Comparison of ENCODE assay signal across 8 cellular contexts in the genomic region with DNA sequence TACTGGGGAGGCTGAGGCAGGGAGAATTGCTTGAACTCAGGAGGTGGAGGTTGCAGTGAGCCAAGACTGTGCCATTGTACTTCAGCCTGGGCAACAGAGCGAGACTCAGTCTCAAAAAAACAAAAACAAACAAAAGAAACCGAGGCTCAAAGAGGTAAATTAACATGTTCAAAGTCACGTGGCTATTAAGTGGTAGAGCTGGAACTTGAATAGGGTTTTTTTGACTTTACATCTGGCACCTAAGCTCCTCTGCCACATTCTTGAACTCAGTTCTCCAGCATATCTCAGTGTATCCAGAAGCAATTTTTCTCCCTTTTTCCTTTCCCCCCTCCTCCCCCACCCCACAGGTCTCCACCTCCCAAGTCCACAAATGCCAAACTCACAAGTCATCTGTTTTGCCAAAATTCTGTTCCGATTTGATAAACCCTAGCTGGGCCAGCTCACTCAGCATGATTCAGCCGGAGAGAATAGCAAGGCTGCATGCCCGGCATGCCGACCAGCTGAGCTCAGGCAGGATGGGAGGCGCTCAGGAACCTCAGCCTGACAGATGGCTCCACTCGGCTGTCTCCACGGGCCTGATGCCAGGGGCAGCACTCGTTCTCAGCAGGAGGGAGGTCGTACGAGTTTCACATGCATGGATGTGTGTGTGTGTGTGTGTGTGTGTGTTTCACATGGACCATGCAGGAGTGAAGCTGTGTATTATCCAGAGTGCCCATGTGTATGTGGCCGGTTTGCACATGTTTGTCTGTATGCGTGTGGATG.
DNase-seq lines count a peak whose midpoint lies in the region; ATAC-seq and TF ChIP-seq lines count a peak whose summit lies in the region.

No MANE protein-coding gene starts in this region.

- no peaks in the 10 kb centered on the region for H3K9me3 ChIP-seq in cardiac muscle cell (ENCODE audit: low read depth)

- H3K36me3 Mint-ChIP-seq in WTC11 = no peaks in the 10 kb centered on the region
- H3K36me3 Mint-ChIP-seq in activated CD8-positive, alpha-beta T cell treated with anti-CD3 and anti-CD28 coated beads, Interleukin-2, amount 10 ng/mL, durations not matched to agents 7 days and 5 days (ENCODE audit: low read depth) = no peaks in the 10 kb centered on the region

- intact Hi-C loops in posterior cingulate gyrus (cut with DNase I) = no loop called here

- no peak overlapping the region for H3K4me3 Mint-ChIP-seq in WTC11
- no peak overlapping the region for H3K4me3 Mint-ChIP-seq in activated CD8-positive, alpha-beta T cell treated with anti-CD3 and anti-CD28 coated beads, Interleukin-2, amount 10 ng/mL, durations not matched to agents 7 days and 5 days

- peak; percentile 79 for DNase-seq in Ammon's horn (ENCODE audit: low spot score)
- peak; percentile 54 for DNase-seq in LoVo (ENCODE audit: low spot score)
- peak; percentile 69 for DNase-seq in WTC11 (ENCODE audit: low spot score)
- DNase-seq in cardiac muscle cell (ENCODE audit: low read depth in 1 of 2, low spot score in 1 of 2) = peak; percentile 80 to 100
- DNase-seq in posterior cingulate gyrus = peak; percentile 38 to 96 (median 72)
- DNase-seq in activated CD8-positive, alpha-beta T cell treated with anti-CD3 and anti-CD28 coated beads, Interleukin-2, amount 10 ng/mL, durations not matched to agents 7 days and 5 days = no peak
- no peak for DNase-seq in stimulated activated CD4-positive, alpha-beta T cell treated with anti-CD3 and anti-CD28 coated beads, Interleukin-2, amount 100 ng/mL, for 24 hours
- DNase-seq in stimulated activated CD4-positive, alpha-beta T cell treated with anti-CD3 and anti-CD28 coated beads, Interleukin-4, amount 100 ng/mL, for 24 hours = no peak

- no peak overlapping the region for H3K27ac ChIP-seq in cardiac muscle cell

- no peaks in the 10 kb centered on the region for H3K9me3 Mint-ChIP-seq in WTC11
- no peaks in the 10 kb centered on the region for H3K9me3 Mint-ChIP-seq in activated CD8-positive, alpha-beta T cell treated with anti-CD3 and anti-CD28 coated beads, Interleukin-2, amount 10 ng/mL, durations not matched to agents 7 days and 5 days (ENCODE audit: insufficient read depth)

- TF ChIP-seq CTCF in WTC11 (IDR thresholded peaks at IDR 0.05) = no peak
- TF ChIP-seq CTCF in cardiac muscle cell (IDR thresholded peaks at IDR 0.05; ENCODE audit: low read depth, low read length) = no peak

- POLR2A ChIA-PET in WTC11 (lab: Charles Lee) = interaction anchor here (0.6 to 1.3 kb wide), 3 partner anchors 70 to 103 kb away, joined by 4 to 8 read pairs (median 5); no protein-coding TSS in a partner anchor
- POLR2A ChIA-PET in activated CD8-positive, alpha-beta T cell treated with anti-CD3 and anti-CD28 coated beads, Interleukin-2, amount 10 ng/mL, durations not matched to agents 7 days and 5 days (lab: Charles Lee) = interaction anchor here (0.9 kb wide), 1 partner anchor 13 kb away, joined by 5 read pairs; no protein-coding TSS in a partner anchor

- CTCF ChIA-PET in WTC11 (lab: Charles Lee) = interaction anchor here (0.6 to 2.8 kb wide), 12 partner anchors 9 to 485 kb away, joined by 3 to 26 read pairs (median 4); no protein-coding TSS in a partner anchor
- CTCF ChIA-PET in activated CD8-positive, alpha-beta T cell treated with anti-CD3 and anti-CD28 coated beads, Interleukin-2, amount 10 ng/mL, durations not matched to agents 7 days and 5 days (lab: Charles Lee) = interaction anchor here (1.0 to 2.9 kb wide), 6 partner anchors 9 to 122 kb away, joined by 3 to 11 read pairs (median 4); no protein-coding TSS in a partner anchor

- no peak overlapping the region for H3K4me3 ChIP-seq in cardiac muscle cell

- H3K27ac Mint-ChIP-seq in WTC11 = no peak overlapping the region
- H3K27ac Mint-ChIP-seq in activated CD8-positive, alpha-beta T cell treated with anti-CD3 and anti-CD28 coated beads, Interleukin-2, amount 10 ng/mL, durations not matched to agents 7 days and 5 days = no peak overlapping the region

- peak; percentile 91 for ATAC-seq in WTC11
- no peak for ATAC-seq in activated CD8-positive, alpha-beta T cell treated with anti-CD3 and anti-CD28 coated beads, Interleukin-2, amount 10 ng/mL, durations not matched to agents 7 days and 5 days

- H3K4me1 ChIP-seq in cardiac muscle cell (ENCODE audit: low read depth) = no peaks in the 10 kb centered on the region

- H3K27me3 ChIP-seq in cardiac muscle cell = no peaks in the 10 kb centered on the region

- H3K36me3 ChIP-seq in cardiac muscle cell = no peaks in the 10 kb centered on the region

- H3K4me1 Mint-ChIP-seq in WTC11 = peaks cover 12% of the 10 kb centered on the region
- H3K4me1 Mint-ChIP-seq in activated CD8-positive, alpha-beta T cell treated with anti-CD3 and anti-CD28 coated beads, Interleukin-2, amount 10 ng/mL, durations not matched to agents 7 days and 5 days (ENCODE audit: low read depth) = peaks cover 22% of the 10 kb centered on the region

- H3K27me3 Mint-ChIP-seq in WTC11 (ENCODE audit: low read depth) = no peaks in the 10 kb centered on the region; the same call in 1 of the 2 replicates
- H3K27me3 Mint-ChIP-seq in activated CD8-positive, alpha-beta T cell treated with anti-CD3 and anti-CD28 coated beads, Interleukin-2, amount 10 ng/mL, durations not matched to agents 7 days and 5 days (ENCODE audit: low read depth) = no peaks in the 10 kb centered on the region

TF ChIP-seq in WTC11, 78 proteins besides CTCF, POLR2A, EP300 and RAD21:
- TF ChIP-seq ZNF121 (CRISPR knock-in tag; IDR thresholded peaks at IDR 0.05) = 0 out of 2 replicates have a peak, but pooled peaks have one; percentile 15
- TF ChIP-seq, protein P1, sequence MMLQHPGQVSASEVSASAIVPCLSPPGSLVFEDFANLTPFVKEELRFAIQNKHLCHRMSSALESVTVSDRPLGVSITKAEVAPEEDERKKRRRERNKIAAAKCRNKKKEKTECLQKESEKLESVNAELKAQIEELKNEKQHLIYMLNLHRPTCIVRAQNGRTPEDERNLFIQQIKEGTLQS (CRISPR knock-in tag; conservative IDR thresholded peaks at IDR 0.05) = peak; percentile 47; the same call in 1 of the 2 replicates
- TF ChIP-seq TEAD1 (CRISPR knock-in tag; IDR thresholded peaks at IDR 0.05) = peak; percentile 65; the same call in 1 of the 2 replicates
- TF ChIP-seq FOXP1 (CRISPR knock-in tag; IDR thresholded peaks at IDR 0.05; ENCODE audit: borderline replicate concordance) = peak; percentile 65; the same call in 1 of the 2 replicates
- TF ChIP-seq ZNF512 (CRISPR knock-in tag; IDR thresholded peaks at IDR 0.05; ENCODE audit: borderline replicate concordance) = no peak

Comparison
In these comparisons a context has a peak if more than half of its experiments do, and no peak if none do; other contexts are left out.
1. DNase-seq: peak in Ammon's horn (single experiment), LoVo (single experiment), WTC11 (single experiment), cardiac muscle cell (2 of 2) and posterior cingulate gyrus (10 of 10); none in activated CD8-positive, alpha-beta T cell treated with anti-CD3 and anti-CD28 coated beads, Interleukin-2, amount 10 ng/mL, durations not matched to agents 7 days and 5 days (single experiment), stimulated activated CD4-positive, alpha-beta T cell treated with anti-CD3 and anti-CD28 coated beads, Interleukin-2, amount 100 ng/mL, for 24 hours (0 of 2) and stimulated activated CD4-positive, alpha-beta T cell treated with anti-CD3 and anti-CD28 coated beads, Interleukin-4, amount 100 ng/mL, for 24 hours (single experiment).